In genomic region chr20:33702861-33703260, GRCh38 we compare ENCODE assay signal across 1 cellular context.
TF ChIP-seq lines count a peak whose summit lies in the region.

No MANE protein-coding gene starts in this region.

TF ChIP-seq in HEK293T, 16 proteins besides CTCF, POLR2A, EP300 and RAD21 (continued from another document):
- TF ChIP-seq PKNOX1 (IDR thresholded peaks at IDR 0.05) (no peak), FOXK2 (IDR thresholded peaks at IDR 0.05) (no peak), SUZ12 (IDR thresholded peaks at IDR 0.05) (no peak), ZNF384 (IDR thresholded peaks at IDR 0.05) (no peak), NFRKB (IDR thresholded peaks at IDR 0.05) (no peak), FOXA1 (IDR thresholded peaks at IDR 0.05) (no peak), BHLHE40 (IDR thresholded peaks at IDR 0.05; ENCODE audit: borderline replicate concordance) (no peak), L3MBTL2 (conservative IDR thresholded peaks at IDR 0.05) (no peak), LEF1 (IDR thresholded peaks at IDR 0.05; ENCODE audit: borderline replicate concordance) (no peak), ARNT (IDR thresholded peaks at IDR 0.05) (no peak), ELF4 (IDR thresholded peaks at IDR 0.05) (no peak)
TF ChIP-seq in HEK293T: peak in this region for 0.
